In genomic region chr4:4560136-4560535, GRCh38 we compare ENCODE assay signal across 1 cellular context.
TF ChIP-seq lines count a peak whose summit lies in the region.

No MANE protein-coding gene starts in this region.

TF ChIP-seq in GM23338, 12 proteins besides CTCF, POLR2A, EP300 and RAD21 (continued from another document):
- TF ChIP-seq ZNF462 (CRISPR knock-in tag; IDR thresholded peaks at IDR 0.05) (no peak), ZNF114 (CRISPR knock-in tag; IDR thresholded peaks at IDR 0.05) (no peak), POLR2AphosphoS5 (IDR thresholded peaks at IDR 0.05; ENCODE audit: low read depth) (no peak), NANOG (IDR thresholded peaks at IDR 0.05; ENCODE audit: borderline replicate concordance) (no peak), REST (IDR thresholded peaks at IDR 0.05; ENCODE audit: unreplicated experiment) (no peak)
